ENCODE assay signal across 22 cellular contexts in genomic region chr2:102718387-102719316, GRCh38.
"Had no signal": no experiment of that assay in that cellular context is flagged by ENCODE, and none has a peak within 500 bp of the region (broad histone marks: within the 10 kb centered on the region; RNA-seq: fewer than 3 reads in every experiment).

No MANE protein-coding gene starts in this region.

- ATAC-seq: activated CD4-positive, CD25-positive, alpha-beta regulatory T cell treated with anti-CD3 and anti-CD28 coated beads, Interleukin-2, amount 50 U/mL, for 24 hours; activated naive CD8-positive, alpha-beta T cell treated with anti-CD3 and anti-CD28 coated beads, Interleukin-2, amount 50 U/mL, for 24 hours; naive thymus-derived CD8-positive, alpha-beta T cell had no signal

- H3K4me1 ChIP-seq: breast epithelium, gastrocnemius medialis, heart right ventricle, pancreas, sigmoid colon, spleen, tibial nerve had no signal

- H3K27ac ChIP-seq: breast epithelium, coronary artery, heart right ventricle, pancreas, sigmoid colon, spleen, tibial nerve had no signal

- DNase-seq: activated CD8-positive, alpha-beta memory T cell treated with anti-CD3 and anti-CD28 coated beads for 24 hours; activated CD8-positive, alpha-beta memory T cell treated with anti-CD3 and anti-CD28 coated beads, Interleukin-2, amount 50 U/mL, for 48 hours; activated effector memory CD4-positive, alpha-beta T cell treated with Interleukin-2 at 50 U/mL for 16 hours; activated naive CD4-positive, alpha-beta T cell treated with anti-CD3 and anti-CD28 coated beads, Interleukin-2, amount 10 ng/mL, durations not matched to agents 7 days and 5 days; activated naive CD8-positive, alpha-beta T cell treated with anti-CD3 and anti-CD28 coated beads, Interleukin-2, amount 50 U/mL, for 24 hours; activated T-cell treated with anti-CD3 and anti-CD28 coated beads, Interleukin-2, amount 50 U/mL, for 48 hours; erythroblast; heart right ventricle; immature natural killer cell; mesendoderm; naive thymus-derived CD8-positive, alpha-beta T cell; sigmoid colon; spleen; stimulated activated naive CD4-positive, alpha-beta T cell had no signal

- H3K4me3 ChIP-seq: breast epithelium, coronary artery, gastrocnemius medialis, heart right ventricle, pancreas, sigmoid colon, spleen, tibial nerve had no signal

- FAIRE-seq: astrocyte, endometrium, pancreas had no signal

- H3K9me3 ChIP-seq: breast epithelium, gastrocnemius medialis, heart right ventricle, pancreas, sigmoid colon, spleen, tibial nerve had no signal

- H3K27me3 ChIP-seq: breast epithelium, gastrocnemius medialis, heart right ventricle, pancreas, sigmoid colon, spleen, tibial nerve had no signal
